Comparison of ENCODE assay signal across 1 cellular context in genomic region chr9:32589083-32589713, GRCh38.
TF ChIP-seq lines count a peak whose summit lies in the region.

No MANE protein-coding gene starts in this region.

TF ChIP-seq in endothelial cell of umbilical vein, 7 proteins besides CTCF, POLR2A, EP300 and RAD21 (continued from another document):
- no peak for TF ChIP-seq EZH2 (IDR thresholded peaks at IDR 0.05; ENCODE audit: borderline replicate concordance, low read depth, low read length, severe bottlenecking)
- no peak for TF ChIP-seq MAX (IDR thresholded peaks at IDR 0.05; ENCODE audit: insufficient read depth, insufficient read length)
- no peak for TF ChIP-seq POLR2AphosphoS5 (IDR thresholded peaks at IDR 0.05; ENCODE audit: insufficient read depth, low read depth, low read length)
